In the genomic region with DNA sequence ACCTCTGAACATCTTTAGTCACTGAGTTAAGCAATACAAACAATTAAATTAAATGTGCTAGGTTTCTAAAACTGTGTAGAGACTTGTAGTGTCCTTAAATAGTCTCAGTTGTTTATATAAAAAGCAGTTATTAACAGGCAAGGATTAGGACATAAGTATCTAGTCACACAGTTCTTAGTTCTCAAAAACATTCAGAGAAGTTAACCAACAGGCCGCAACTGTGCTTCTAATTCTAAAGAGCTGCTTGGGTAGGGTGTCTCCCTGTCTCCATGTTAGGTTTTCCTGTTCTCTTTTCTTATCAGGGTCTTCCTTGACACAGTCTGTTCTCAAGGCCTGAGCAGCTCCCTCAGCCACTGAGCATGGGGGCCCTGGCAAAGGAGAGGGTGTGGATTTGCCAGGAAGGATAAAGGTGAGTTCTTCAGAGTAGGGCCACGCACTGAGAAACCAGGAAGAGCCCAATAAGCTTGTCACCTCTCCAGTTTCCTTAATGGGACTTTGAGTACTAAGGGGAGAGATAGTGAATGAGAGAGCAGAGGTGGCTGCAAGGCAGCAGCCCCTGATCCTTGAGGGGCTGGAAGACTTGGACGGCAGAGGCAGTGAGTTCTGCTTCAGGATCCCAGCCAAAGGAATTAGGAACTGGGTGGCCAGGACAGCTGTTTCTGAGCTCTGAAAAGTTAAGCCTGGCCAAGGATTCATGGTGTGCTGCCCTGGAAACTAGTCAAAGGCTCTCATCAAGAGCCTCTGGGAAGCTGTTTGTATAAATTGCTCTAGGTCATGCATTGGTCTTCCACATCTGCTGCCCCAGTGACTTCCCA, we compare ENCODE assay signal across 16 cellular contexts.
DNase-seq lines count a peak whose midpoint lies in the region; ATAC-seq lines count a peak whose summit lies in the region.
"Had no signal": no experiment of that assay in that cellular context is flagged by ENCODE, and none has a peak within 500 bp of the region (broad histone marks: within the 10 kb centered on the region; RNA-seq: fewer than 3 reads in every experiment).

No MANE protein-coding gene starts in this region.

- H4K8ac ChIP-seq in neuronal stem cell (ENCODE audit: low read depth, low read length): no peak overlapping the region

- peak overlapping the region; percentile 43 for H2AFZ ChIP-seq in neuronal stem cell (ENCODE audit: low read length)

- H3K18ac ChIP-seq in neuronal stem cell (ENCODE audit: low read length): peak overlapping the region; percentile 52

- H3K14ac ChIP-seq in neuronal stem cell (ENCODE audit: low read length): no peak overlapping the region

- H3K9me3 ChIP-seq in neuronal stem cell (replicated peaks in 1 of 2; ENCODE audit: control insufficient read depth in 2 of 2, insufficient read depth in 1 of 2, low read depth in 1 of 2, low read length in 2 of 2): no peaks in the 10 kb centered on the region

- no peak overlapping the region for H2BK12ac ChIP-seq in neuronal stem cell (ENCODE audit: low read length)

- intact Hi-C loops in Right ventricle myocardium inferior (cut with DNase I): no loop called here
- intact Hi-C loops in cardiac septum (cut with DNase I): loop anchor here (10.0 kb wide), 1 partner anchor 52 kb away; no protein-coding TSS in a partner anchor
- intact Hi-C loops in left cardiac atrium (cut with DNase I): no loop called here

- no peaks in the 10 kb centered on the region for H3K36me3 ChIP-seq in neuronal stem cell (replicated peaks in 1 of 2; ENCODE audit: control insufficient read depth in 2 of 2, insufficient read depth in 2 of 2, low read length in 2 of 2)

- H2BK15ac ChIP-seq in neuronal stem cell (ENCODE audit: low read length): no peak overlapping the region

- H3K27me3 ChIP-seq in neuronal stem cell (ENCODE audit: control insufficient read depth in 3 of 3, insufficient read depth in 3 of 3, low read depth in 1 of 3, low read length in 3 of 3): no peaks in the 10 kb centered on the region

- no peak overlapping the region for H3K27ac ChIP-seq in neuronal stem cell (replicated peaks; ENCODE audit: low read length)
- H3K27ac ChIP-seq: HL-60 had no signal

- H2BK120ac ChIP-seq in neuronal stem cell (ENCODE audit: low read depth, low read length): peak overlapping the region; percentile 81

- peak overlapping the region; percentile 16 for H4K91ac ChIP-seq in neuronal stem cell (ENCODE audit: low read depth, low read length, poor library complexity)

- no peak overlapping the region for H3K4me2 ChIP-seq in neuronal stem cell (ENCODE audit: insufficient read depth, low read length, poor library complexity, severe bottlenecking)

- H3K23ac ChIP-seq in neuronal stem cell (ENCODE audit: low read depth, low read length, poor library complexity): no peak overlapping the region

- H3K9ac ChIP-seq in neuronal stem cell (ENCODE audit: low read depth, low read length, poor library complexity): no peak overlapping the region

- no peak overlapping the region for H3K4me3 ChIP-seq in neuronal stem cell (ENCODE audit: low read length in 2 of 2)

- no peak overlapping the region for H3K4ac ChIP-seq in neuronal stem cell (ENCODE audit: low read length)

- ATAC-seq in Right ventricle myocardium inferior (peak; percentile 91), left cardiac atrium (peak; percentile 65 to 88), GM19035 (IDR thresholded peaks at IDR 0.05; ENCODE audit: unreplicated experiment) (no peak), HG03520 (IDR thresholded peaks at IDR 0.05; ENCODE audit: unreplicated experiment) (no peak)

- H2BK5ac ChIP-seq in neuronal stem cell (ENCODE audit: low read length): peak overlapping the region; percentile 59

- no peaks in the 10 kb centered on the region for H3K79me1 ChIP-seq in neuronal stem cell (ENCODE audit: low read depth, low read length)

- H3K4me1 ChIP-seq in neuronal stem cell (ENCODE audit: control insufficient read depth in 2 of 2, insufficient read depth in 1 of 2, low read depth in 1 of 2, low read length in 2 of 2): peaks cover 0 to 4% of the 10 kb centered on the region in 2 donors

- no CpG with 5 or more reads among the region's 3 CpGs for WGBS in neuronal stem cell (ENCODE audit: extremely low coverage in 2 of 2, insufficient read length in 2 of 2, insufficient replicate concordance in 1 of 2), 2 donors

- no peak overlapping the region for H2AK5ac ChIP-seq in neuronal stem cell (ENCODE audit: low read depth, low read length)

- DNase-seq in Right ventricle myocardium inferior (ENCODE audit: missing footprints) (no peak), cardiac septum (ENCODE audit: low spot score) (no peak), left cardiac atrium (no peak), neuronal stem cell (ENCODE audit: low spot score) (no peak), DMS53 (lab: John Stamatoyannopoulos, UW) (no peak), NOMO-1 treated with DMSO at 0.1 percent for 48 hours (lab: John Stamatoyannopoulos, UW; ENCODE audit: unreplicated experiment) (no peak)
- DNase-seq: activated CD4-positive, alpha-beta memory T cell treated with anti-CD3 and anti-CD28 coated beads for 36 hours; amniotic stem cell; HCEC 1CT; NCI-H526; retina; RPMI8226; stimulated activated naive CD4-positive, alpha-beta T cell treated with Interleukin-2 at 50 U/mL for 16 hours had no signal

Comparison
In these comparisons a context has a peak if more than half of its experiments do, and no peak if none do; other contexts are left out.
1. ATAC-seq: peak in Right ventricle myocardium inferior (single experiment) and left cardiac atrium (2 of 2); none in GM19035 (single experiment) and HG03520 (single experiment).